In genomic region chr3:119322523-119323400, GRCh38 we compare ENCODE assay signal across 1 cellular context.
A peak's percentile ranks its signal among the peaks of the same experiment; 100 is the strongest.
TF ChIP-seq lines count a peak whose summit lies in the region.

No MANE protein-coding gene starts in this region.

TF ChIP-seq in HepG2, 621 proteins besides CTCF, POLR2A, EP300 and RAD21 (continued from another document and continues in another):
- TF ChIP-seq SKIL (CRISPR knock-in tag; IDR thresholded peaks at IDR 0.05; ENCODE audit: borderline replicate concordance) (0 out of 2 replicates have a peak, but pooled peaks have one; percentile 4), TBX2 (CRISPR knock-in tag; IDR thresholded peaks at IDR 0.05; ENCODE audit: borderline replicate concordance) (peak; percentile 48; the same call in 1 of the 2 replicates), CBX2 (IDR thresholded peaks at IDR 0.05; ENCODE audit: low read depth, low read length) (no peak), CBX2 (CRISPR knock-in tag; IDR thresholded peaks at IDR 0.05; ENCODE audit: low read depth) (peak; percentile 30; the same call in 1 of the 2 replicates), ZMAT5 (CRISPR knock-in tag; IDR thresholded peaks at IDR 0.05; ENCODE audit: borderline replicate concordance, low read depth) (no peak), GABPA (IDR thresholded peaks at IDR 0.05; ENCODE audit: low read depth, low read length) (no peak), GABPA (CRISPR knock-in tag; IDR thresholded peaks at IDR 0.05; ENCODE audit: low read depth) (0 out of 2 replicates have a peak, but pooled peaks have one; percentile 21), ZNF556 (CRISPR knock-in tag; IDR thresholded peaks at IDR 0.05; ENCODE audit: borderline replicate concordance) (peak; percentile 42; the same call in 1 of the 2 replicates), MEF2D (CRISPR knock-in tag; IDR thresholded peaks at IDR 0.05) (no peak), KLF16 (CRISPR knock-in tag; IDR thresholded peaks at IDR 0.05) (peak in 1 of 2 experiments; percentile 55; a peak in 1 of 4 replicates), DDIT3 (CRISPR knock-in tag; IDR thresholded peaks at IDR 0.05) (no peak), ARID5B (CRISPR knock-in tag; IDR thresholded peaks at IDR 0.05) (peak; percentile 56; the same call in 1 of the 2 replicates), TRAFD1 (CRISPR knock-in tag; IDR thresholded peaks at IDR 0.05; ENCODE audit: borderline replicate concordance) (no peak), ARID4A (CRISPR knock-in tag; IDR thresholded peaks at IDR 0.05; ENCODE audit: borderline replicate concordance) (peak; percentile 53; the same call in 1 of the 2 replicates), SKI (IDR thresholded peaks at IDR 0.05; ENCODE audit: partially characterized antibody) (peak; percentile 21), ZBTB7B (CRISPR knock-in tag; IDR thresholded peaks at IDR 0.05) (peak; percentile 57; the same call in 1 of the 2 replicates), ZBTB4 (CRISPR knock-in tag; IDR thresholded peaks at IDR 0.05; ENCODE audit: borderline replicate concordance) (no peak), GFI1 (CRISPR knock-in tag; IDR thresholded peaks at IDR 0.05; ENCODE audit: borderline replicate concordance) (peak; percentile 69; the same call in 1 of the 2 replicates), KDM2A (CRISPR knock-in tag; IDR thresholded peaks at IDR 0.05; ENCODE audit: borderline replicate concordance, low read depth) (peak; percentile 67), KLF12 (CRISPR knock-in tag; IDR thresholded peaks at IDR 0.05; ENCODE audit: borderline replicate concordance) (0 out of 2 replicates have a peak, but pooled peaks have one; percentile 37), STAT6 (CRISPR knock-in tag; IDR thresholded peaks at IDR 0.05; ENCODE audit: borderline replicate concordance) (peak; percentile 57; the same call in 1 of the 2 replicates), FOXC1 (CRISPR knock-in tag; IDR thresholded peaks at IDR 0.05; ENCODE audit: borderline replicate concordance) (0 out of 2 replicates have a peak, but pooled peaks have one; percentile 54), ZNF263 (CRISPR knock-in tag; IDR thresholded peaks at IDR 0.05) (0 out of 2 replicates have a peak, but pooled peaks have one; percentile 41), ZNF704 (CRISPR knock-in tag; IDR thresholded peaks at IDR 0.05; ENCODE audit: borderline replicate concordance) (no peak), IRF2 (CRISPR knock-in tag; IDR thresholded peaks at IDR 0.05) (0 out of 2 replicates have a peak, but pooled peaks have one; percentile 30), RXRA (CRISPR knock-in tag; IDR thresholded peaks at IDR 0.05) (peak; percentile 67), FOXA3 (CRISPR knock-in tag; IDR thresholded peaks at IDR 0.05) (no peak), ERF (CRISPR knock-in tag; IDR thresholded peaks at IDR 0.05) (peak; percentile 71), ZSCAN25 (CRISPR knock-in tag; IDR thresholded peaks at IDR 0.05) (no peak), ESRRA (CRISPR knock-in tag; IDR thresholded peaks at IDR 0.05; ENCODE audit: low read depth) (no peak), ZNF703 (CRISPR knock-in tag; IDR thresholded peaks at IDR 0.05; ENCODE audit: borderline replicate concordance) (peak; percentile 65; the same call in 1 of the 2 replicates), HOXA3 (CRISPR knock-in tag; IDR thresholded peaks at IDR 0.05) (peak; percentile 37; the same call in 1 of the 2 replicates), ZNF607 (CRISPR knock-in tag; IDR thresholded peaks at IDR 0.05; ENCODE audit: borderline replicate concordance) (peak; percentile 64; the same call in 1 of the 2 replicates)
